17 cellular contexts compared by ENCODE assay signal in the genomic region with DNA sequence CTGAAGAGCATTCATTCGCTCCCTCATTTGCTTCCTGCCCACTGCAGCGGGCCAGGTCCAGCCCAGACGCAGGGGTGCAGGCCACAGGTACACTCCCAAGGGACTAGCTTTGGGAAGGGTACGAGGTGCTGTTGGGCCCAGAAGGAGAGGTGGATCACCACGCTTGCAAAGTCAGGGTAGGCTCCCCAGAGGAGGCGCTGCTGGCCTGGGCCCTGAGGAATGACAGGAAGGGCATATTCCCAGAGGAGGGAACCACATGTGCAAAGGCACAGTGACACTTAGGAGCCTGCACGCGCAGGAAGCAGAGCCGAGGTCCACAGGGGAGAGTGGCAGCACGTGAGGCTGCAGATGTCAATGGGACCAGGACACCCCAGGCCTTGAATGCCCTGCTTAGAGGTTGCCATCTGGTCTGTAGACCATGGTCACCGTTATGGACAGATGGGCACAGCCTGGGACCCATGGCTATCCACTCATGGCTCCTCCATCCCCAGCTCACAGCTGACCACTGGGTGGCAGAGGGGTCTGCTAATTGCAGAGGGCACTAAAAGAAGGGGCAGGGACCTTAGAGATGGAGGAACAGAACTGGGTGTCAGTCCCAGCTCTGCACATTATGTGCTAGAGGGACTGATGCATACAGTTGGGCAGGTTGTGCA. TPM values are rescaled to one million over a fixed set of nuclear protein-coding genes. Genes with fewer than 3 reads are reported as not detected.
DNase-seq lines count a peak whose midpoint lies in the region; ATAC-seq and TF ChIP-seq lines count a peak whose summit lies in the region.
"Had no signal": no experiment of that assay in that cellular context is flagged by ENCODE, and none has a peak within 500 bp of the region (broad histone marks: within the 10 kb centered on the region; RNA-seq: fewer than 3 reads in every experiment).

No MANE protein-coding gene starts in this region.

- no peaks in the 10 kb centered on the region for H3K9me2 ChIP-seq in HCT116 (ENCODE audit: insufficient read depth)

- TF ChIP-seq POLR2A in HCT116 (IDR thresholded peaks at IDR 0.05; ENCODE audit: borderline replicate concordance, extremely low read depth, insufficient read depth, insufficient read length) = no peak

- H3K4me2 ChIP-seq in HCT116 (ENCODE audit: low read length) (no peak overlapping the region), skeletal muscle satellite cell (ENCODE audit: low read length) (no peak overlapping the region)

- H3K79me2 ChIP-seq in HCT116 (ENCODE audit: insufficient read depth, low read length) = no peaks in the 10 kb centered on the region

- POLR2A ChIA-PET in HCT116 (lab: Charles Lee) = no interaction called here

- H3K9me3 ChIP-seq in HCT116 (ENCODE audit: control insufficient read depth in 1 of 2, insufficient read depth in 1 of 2, low read depth in 1 of 2, low read length in 2 of 2) = no peaks in the 10 kb centered on the region
- H3K9me3 ChIP-seq in SJSA1 (replicated peaks) = no peaks in the 10 kb centered on the region
- no peaks in the 10 kb centered on the region for H3K9me3 ChIP-seq in left ventricle myocardium inferior (replicated peaks)
- H3K9me3 ChIP-seq in skeletal muscle satellite cell (replicated peaks; ENCODE audit: low read length) = no peaks in the 10 kb centered on the region
- H3K9me3 ChIP-seq: body of pancreas, testis had no signal

- H3K9ac ChIP-seq in HCT116 (ENCODE audit: low read length) (no peak overlapping the region), skeletal muscle satellite cell (ENCODE audit: low read depth, low read length) (peak overlapping the region; percentile 62)

- intact Hi-C loops in HCT116 (cut with micrococcal nuclease) (no loop called here), left ventricle myocardium inferior (cut with micrococcal nuclease) (no loop called here)

- TF ChIP-seq CTCF in HCT116 (IDR thresholded peaks at IDR 0.05 in 2 of 3, conservative IDR thresholded peaks at IDR 0.05 in 1 of 3; ENCODE audit: borderline replicate concordance in 1 of 3, insufficient read depth in 1 of 3, low read depth in 2 of 3, low read length in 2 of 3) (0 out of 6 replicates have a peak, but pooled peaks have one; percentile 8 to 16 (median 10)), left ventricle myocardium inferior (IDR thresholded peaks at IDR 0.05; ENCODE audit: borderline replicate concordance) (no peak)

- ATAC-seq in HCT116 = peak; percentile 23; the same call in 1 of the 2 replicates
- no peak for ATAC-seq in GM19455 (IDR thresholded peaks at IDR 0.05; ENCODE audit: unreplicated experiment)
- ATAC-seq in HG02798 (IDR thresholded peaks at IDR 0.05; ENCODE audit: poor library complexity, unreplicated experiment) = no peak
- ATAC-seq in GM21360 (IDR thresholded peaks at IDR 0.05; ENCODE audit: unreplicated experiment) = no peak
- no peak for ATAC-seq in GM21723 (IDR thresholded peaks at IDR 0.05; ENCODE audit: unreplicated experiment)
- ATAC-seq: T-cell had no signal

- H3K36me3 ChIP-seq in HCT116 (ENCODE audit: control insufficient read depth in 1 of 2, insufficient read depth in 2 of 2, low read length in 2 of 2) = no peaks in the 10 kb centered on the region
- no peaks in the 10 kb centered on the region for H3K36me3 ChIP-seq in SJSA1
- no peaks in the 10 kb centered on the region for H3K36me3 ChIP-seq in left ventricle myocardium inferior
- no peaks in the 10 kb centered on the region for H3K36me3 ChIP-seq in skeletal muscle satellite cell (ENCODE audit: insufficient read depth, low read length)

- no TSS peak for BruUV-seq in HCT116 (replicated peaks; lab: Mats Ljungman, UMichigan)

- H2AFZ ChIP-seq in HCT116 (ENCODE audit: low read depth, low read length, poor library complexity, severe bottlenecking) = no peak overlapping the region

- H3K27me3 ChIP-seq in HCT116 (ENCODE audit: insufficient read depth, low read length) (no peaks in the 10 kb centered on the region), SJSA1 (replicated peaks) (no peaks in the 10 kb centered on the region), left ventricle myocardium inferior (ENCODE audit: low read depth) (no peaks in the 10 kb centered on the region), skeletal muscle satellite cell (ENCODE audit: control insufficient read depth, insufficient read depth, low read length) (no peaks in the 10 kb centered on the region)
- H3K27me3 ChIP-seq: body of pancreas, testis had no signal

- H3K27ac ChIP-seq in HCT116 (ENCODE audit: low read depth, low read length) (no peak overlapping the region), SJSA1 (peak overlapping the region; percentile 73), left ventricle myocardium inferior (replicated peaks) (peak overlapping the region; percentile 86)
- H3K27ac ChIP-seq: body of pancreas, testis had no signal

- RAD21 ChIA-PET in HCT116 (lab: Charles Lee; ENCODE audit: low non-redundant PET in 1 of 2, low total read pairs in 2 of 2, uncharacterized antibody in 2 of 2, unreplicated experiment in 2 of 2) = no interaction called here

- peak; percentile 39 for TF ChIP-seq RAD21 in HCT116 (IDR thresholded peaks at IDR 0.05; ENCODE audit: low read depth)

- DNase-seq in HCT116 (ENCODE audit: low read depth, low spot score) (no peak), SJSA1 (ENCODE audit: low read depth in 1 of 2, low spot score in 2 of 2) (no peak), left ventricle myocardium inferior (peak; percentile 12)
- DNase-seq: activated CD4-positive, alpha-beta T cell treated with anti-CD3 and anti-CD28 coated beads, Interleukin-2, amount 50 U/mL, for 4 hours; activated naive CD4-positive, alpha-beta T cell treated with anti-CD3 and anti-CD28 coated beads, Interleukin-2, amount 50 U/mL, for 16 hours; activated T-cell treated with anti-CD3 and anti-CD28 coated beads, Interleukin-2, amount 50 U/mL, for 1 hour; body of pancreas; C1 segment of cervical spinal cord; occipital lobe; T-cell; testis had no signal

- CTCF ChIA-PET in HCT116 (lab: Charles Lee) = interaction anchor here (1.7 kb wide), 1 partner anchor 10 kb away, joined by 5 read pairs; no protein-coding TSS in a partner anchor

- H3K4me3 ChIP-seq in HCT116 (replicated peaks in 1 of 2; ENCODE audit: low read depth in 1 of 2, low read length in 2 of 2) (no peak overlapping the region), SJSA1 (no peak overlapping the region), left ventricle myocardium inferior (no peak overlapping the region), skeletal muscle satellite cell (ENCODE audit: low read length) (no peak overlapping the region)
- H3K4me3 ChIP-seq: body of pancreas, skin epidermis, testis had no signal

- H4K20me1 ChIP-seq in HCT116 (ENCODE audit: insufficient read depth) = no peaks in the 10 kb centered on the region

- H3K4me1 ChIP-seq in HCT116 (ENCODE audit: control insufficient read depth in 1 of 2, insufficient read depth in 2 of 2, low read length in 2 of 2) = peaks cover 0 to 11% of the 10 kb centered on the region in 2 experiments; a peak in 2 of 4 replicates
- peaks cover 21% of the 10 kb centered on the region for H3K4me1 ChIP-seq in SJSA1 (replicated peaks)
- peaks cover 100% of the 10 kb centered on the region for H3K4me1 ChIP-seq in left ventricle myocardium inferior
- peaks cover 62% of the 10 kb centered on the region for H3K4me1 ChIP-seq in skeletal muscle satellite cell (ENCODE audit: control insufficient read depth, insufficient read depth, low read length)
- H3K4me1 ChIP-seq: body of pancreas had no signal

TF ChIP-seq in HCT116, 20 proteins besides CTCF, POLR2A, EP300 and RAD21 (continues in another document):
- TF ChIP-seq, protein P1, sequence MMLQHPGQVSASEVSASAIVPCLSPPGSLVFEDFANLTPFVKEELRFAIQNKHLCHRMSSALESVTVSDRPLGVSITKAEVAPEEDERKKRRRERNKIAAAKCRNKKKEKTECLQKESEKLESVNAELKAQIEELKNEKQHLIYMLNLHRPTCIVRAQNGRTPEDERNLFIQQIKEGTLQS (IDR thresholded peaks at IDR 0.05) = no peak
- no peak for TF ChIP-seq EZH2 (IDR thresholded peaks at IDR 0.05)
- TF ChIP-seq EZH2phosphoT487 (IDR thresholded peaks at IDR 0.05; ENCODE audit: borderline replicate concordance) = no peak
- no peak for TF ChIP-seq ZNF274 (IDR thresholded peaks at IDR 0.05; ENCODE audit: low read depth, low read length)
- TF ChIP-seq, protein P2, sequence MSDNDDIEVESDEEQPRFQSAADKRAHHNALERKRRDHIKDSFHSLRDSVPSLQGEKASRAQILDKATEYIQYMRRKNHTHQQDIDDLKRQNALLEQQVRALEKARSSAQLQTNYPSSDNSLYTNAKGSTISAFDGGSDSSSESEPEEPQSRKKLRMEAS (IDR thresholded peaks at IDR 0.05) = no peak
- TF ChIP-seq ELF1 (IDR thresholded peaks at IDR 0.05; ENCODE audit: borderline replicate concordance, low read depth) = no peak
- TF ChIP-seq FOSL1 (IDR thresholded peaks at IDR 0.05; ENCODE audit: low read depth) = no peak
- TF ChIP-seq CBX3 (IDR thresholded peaks at IDR 0.05; ENCODE audit: low read depth) = no peak
- TF ChIP-seq CEBPB (IDR thresholded peaks at IDR 0.05; ENCODE audit: low read depth) = no peak
- TF ChIP-seq, protein P3, sequence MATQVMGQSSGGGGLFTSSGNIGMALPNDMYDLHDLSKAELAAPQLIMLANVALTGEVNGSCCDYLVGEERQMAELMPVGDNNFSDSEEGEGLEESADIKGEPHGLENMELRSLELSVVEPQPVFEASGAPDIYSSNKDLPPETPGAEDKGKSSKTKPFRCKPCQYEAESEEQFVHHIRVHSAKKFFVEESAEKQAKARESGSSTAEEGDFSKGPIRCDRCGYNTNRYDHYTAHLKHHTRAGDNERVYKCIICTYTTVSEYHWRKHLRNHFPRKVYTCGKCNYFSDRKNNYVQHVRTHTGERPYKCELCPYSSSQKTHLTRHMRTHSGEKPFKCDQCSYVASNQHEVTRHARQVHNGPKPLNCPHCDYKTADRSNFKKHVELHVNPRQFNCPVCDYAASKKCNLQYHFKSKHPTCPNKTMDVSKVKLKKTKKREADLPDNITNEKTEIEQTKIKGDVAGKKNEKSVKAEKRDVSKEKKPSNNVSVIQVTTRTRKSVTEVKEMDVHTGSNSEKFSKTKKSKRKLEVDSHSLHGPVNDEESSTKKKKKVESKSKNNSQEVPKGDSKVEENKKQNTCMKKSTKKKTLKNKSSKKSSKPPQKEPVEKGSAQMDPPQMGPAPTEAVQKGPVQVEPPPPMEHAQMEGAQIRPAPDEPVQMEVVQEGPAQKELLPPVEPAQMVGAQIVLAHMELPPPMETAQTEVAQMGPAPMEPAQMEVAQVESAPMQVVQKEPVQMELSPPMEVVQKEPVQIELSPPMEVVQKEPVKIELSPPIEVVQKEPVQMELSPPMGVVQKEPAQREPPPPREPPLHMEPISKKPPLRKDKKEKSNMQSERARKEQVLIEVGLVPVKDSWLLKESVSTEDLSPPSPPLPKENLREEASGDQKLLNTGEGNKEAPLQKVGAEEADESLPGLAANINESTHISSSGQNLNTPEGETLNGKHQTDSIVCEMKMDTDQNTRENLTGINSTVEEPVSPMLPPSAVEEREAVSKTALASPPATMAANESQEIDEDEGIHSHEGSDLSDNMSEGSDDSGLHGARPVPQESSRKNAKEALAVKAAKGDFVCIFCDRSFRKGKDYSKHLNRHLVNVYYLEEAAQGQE (IDR thresholded peaks at IDR 0.05; ENCODE audit: low read depth) = no peak

RNA-seq across cellular contexts. Expression of a gene that starts 7.9 kb away (rescaled TPM):
- total RNA-seq in HCT116 (2021; ENCODE audit: unreplicated experiment) (not detected), left ventricle myocardium inferior (119 TPM)
- not detected in 2 replicates for polyA plus RNA-seq in HCT116 (2012)
- total RNA-seq in SJSA1 (2014; rRNA removed; shearing (Covaris generic)) = 0.03 TPM in 1 of 2 replicates, not detected in the other
- 2.2 and 3.3 TPM in 2 replicates for total RNA-seq in skeletal muscle satellite cell (2012; rRNA removed)

Comparison
In these comparisons a context has a peak if more than half of its experiments do, and no peak if none do; other contexts are left out.
1. RNA of a gene that starts 7.9 kb away (total RNA-seq): 119 TPM in left ventricle myocardium inferior (single experiment); 0.03 TPM in SJSA1 and not detected in HCT116 (single experiment); every median in the first group is over 100 times any median in the second.